ENCODE assay signal across 25 cellular contexts in the genomic region with DNA sequence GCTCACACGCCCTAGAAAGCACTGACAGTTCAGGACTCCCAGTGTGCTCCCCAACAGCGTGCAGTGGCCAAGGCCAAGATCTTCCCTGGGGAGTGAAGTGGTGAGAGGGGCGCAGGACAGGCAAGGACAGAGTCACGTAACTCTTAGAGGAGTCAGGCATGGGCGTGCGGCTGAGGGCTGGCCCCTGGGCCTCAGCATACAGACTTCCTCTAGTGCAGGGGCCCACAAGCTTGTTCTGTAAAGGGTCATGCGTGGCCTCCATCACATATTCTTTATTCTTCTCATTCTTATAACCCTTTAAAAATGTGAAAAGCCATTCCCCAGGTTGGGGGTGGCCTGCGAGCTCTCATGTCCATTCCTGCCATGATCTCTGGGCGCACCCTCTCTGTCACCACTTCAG. TPM values are rescaled to one million over a fixed set of nuclear protein-coding genes. Genes with fewer than 3 reads are reported as not detected.
DNase-seq lines count a peak whose midpoint lies in the region; ATAC-seq and TF ChIP-seq lines count a peak whose summit lies in the region.
"Had no signal": no experiment of that assay in that cellular context is flagged by ENCODE, and none has a peak within 500 bp of the region (broad histone marks: within the 10 kb centered on the region; RNA-seq: fewer than 3 reads in every experiment).

No MANE protein-coding gene starts in this region.

- H3K4me3 Mint-ChIP-seq in HFFc6 (no peak overlapping the region), nephron progenitor cell (no peak overlapping the region)
- no peak overlapping the region for H3K4me3 Mint-ChIP-seq in effector memory CD8-positive, alpha-beta T cell

- peaks cover 6% of the 10 kb centered on the region for H3K4me1 ChIP-seq in cardiac muscle cell (ENCODE audit: low read depth)

- H3K27ac Mint-ChIP-seq in HFFc6: peak overlapping the region; percentile 85
- H3K27ac Mint-ChIP-seq in effector memory CD8-positive, alpha-beta T cell: peak overlapping the region; percentile 75 to 99
- H3K27ac Mint-ChIP-seq in nephron progenitor cell: no peak overlapping the region

- no peak for ATAC-seq in left cardiac atrium
- no peak for ATAC-seq in effector memory CD8-positive, alpha-beta T cell (replicated peaks)
- ATAC-seq: heart left ventricle, Right ventricle myocardium inferior, sciatic nerve had no signal

- H3K4me3 ChIP-seq in cardiac muscle cell: no peak overlapping the region
- H3K4me3 ChIP-seq: ascending aorta, heart left ventricle, stomach, tibial nerve had no signal

- no peaks in the 10 kb centered on the region for H3K9me3 ChIP-seq in cardiac muscle cell (ENCODE audit: low read depth)
- H3K9me3 ChIP-seq: ascending aorta, heart left ventricle, stomach, tibial nerve had no signal

- peaks cover 36% of the 10 kb centered on the region for H3K4me1 Mint-ChIP-seq in HFFc6 (ENCODE audit: low read depth)
- peaks cover 8 to 19% of the 10 kb centered on the region in 2 donors for H3K4me1 Mint-ChIP-seq in effector memory CD8-positive, alpha-beta T cell (ENCODE audit: low read depth in 2 of 2)
- H3K4me1 Mint-ChIP-seq in nephron progenitor cell: peaks cover 9% of the 10 kb centered on the region

- in situ Hi-C loops in GM13977 (cut with MboI; ENCODE audit: low pct_unique_long_range_greater_than_20kb, low sequenced_read_pairs, unreplicated experiment): no loop called here

- peaks cover 15% of the 10 kb centered on the region for H3K36me3 ChIP-seq in cardiac muscle cell

- intact Hi-C loops in left cardiac atrium (cut with DNase I): no loop called here
- intact Hi-C loops in posterior vena cava (cut with DNase I): no loop called here

- H3K27me3 ChIP-seq in cardiac muscle cell: no peaks in the 10 kb centered on the region
- H3K27me3 ChIP-seq: ascending aorta, heart left ventricle, stomach, tibial nerve had no signal

- H3K9me3 Mint-ChIP-seq in HFFc6: no peaks in the 10 kb centered on the region
- H3K9me3 Mint-ChIP-seq in effector memory CD8-positive, alpha-beta T cell: no peaks in the 10 kb centered on the region
- H3K9me3 Mint-ChIP-seq in nephron progenitor cell: no peaks in the 10 kb centered on the region

- TF ChIP-seq CTCF in cardiac muscle cell (IDR thresholded peaks at IDR 0.05; ENCODE audit: low read depth, low read length) (no peak), HFFc6 (IDR thresholded peaks at IDR 0.05) (no peak), nephron progenitor cell (IDR thresholded peaks at IDR 0.05) (no peak), GM13977 (IDR thresholded peaks at IDR 0.05; ENCODE audit: extremely low read depth, insufficient read depth, missing control alignments) (no peak)

- no peak for DNase-seq in cardiac muscle cell (ENCODE audit: low read depth in 1 of 2, low spot score in 1 of 2)
- DNase-seq in left cardiac atrium: no peak
- no peak for DNase-seq in HFFc6
- no peak for DNase-seq in effector memory CD8-positive, alpha-beta T cell
- DNase-seq in posterior vena cava (ENCODE audit: low spot score): peak; percentile 62
- no peak for DNase-seq in nephron progenitor cell
- DNase-seq in NCI-H510A treated with DMSO at 0.1 percent for 48 hours (lab: John Stamatoyannopoulos, UW): no peak
- no peak for DNase-seq in GM13977 (ENCODE audit: low spot score)
- DNase-seq: activated CD4-positive, alpha-beta T cell treated with anti-CD3 and anti-CD28 coated beads, Interleukin-2, amount 50 U/mL, for 4 hours; activated naive CD4-positive, alpha-beta T cell; C1 segment of cervical spinal cord; cerebellar nuclear complex; DMS 273 treated with DMSO at 0.1 percent for 48 hours; erythroblast; midbrain; NCI-H1105 treated with DMSO at 0.1 percent for 48 hours; NCI-H2029 treated with DMSO at 0.1 percent for 48 hours; NCI-H345; stomach; T-helper 9 cell had no signal

- H3K27me3 Mint-ChIP-seq in HFFc6 (ENCODE audit: insufficient read depth) (peaks cover 5% of the 10 kb centered on the region), nephron progenitor cell (ENCODE audit: low read depth, poor library complexity) (no peaks in the 10 kb centered on the region)
- H3K27me3 Mint-ChIP-seq in effector memory CD8-positive, alpha-beta T cell: no peaks in the 10 kb centered on the region

- H3K27ac ChIP-seq in cardiac muscle cell: peak overlapping the region; percentile 16
- H3K27ac ChIP-seq: heart left ventricle, stomach, tibial nerve had no signal

- peaks cover 34% of the 10 kb centered on the region for H3K36me3 Mint-ChIP-seq in HFFc6 (ENCODE audit: low read depth)
- H3K36me3 Mint-ChIP-seq in effector memory CD8-positive, alpha-beta T cell (ENCODE audit: insufficient read depth): peaks cover 40% of the 10 kb centered on the region
- H3K36me3 Mint-ChIP-seq in nephron progenitor cell (ENCODE audit: low read depth): peaks cover 48% of the 10 kb centered on the region

RNA-seq across cellular contexts. Expression of a gene that starts 25.2 kb away (rescaled TPM):
- total RNA-seq in cardiac muscle cell (21.5 and 30.8 TPM in 2 replicates), left cardiac atrium (10 to 100 TPM; 50.1 to 95.3 TPM), posterior vena cava (100 to 1,000 TPM; 107 to 115 TPM)
- 21.7 and 27.4 TPM in 2 replicates for polyA plus RNA-seq in cardiac muscle cell
- total RNA-seq in HFFc6 (2021; fragmentation: NEBNext Ultra II Directional; extraction: Animal tissue kit (Norgen Biotek cat#: 25700)): 10 to 100 TPM; 73.3 to 90.8 (median 80.7) TPM

RNA-seq across cellular contexts. Expression of a gene that starts 25.4 kb away (rescaled TPM):
- total RNA-seq in cardiac muscle cell (16.0 and 21.6 TPM in 2 replicates), left cardiac atrium (10 to 100 TPM; 21.8 to 25.9 TPM), posterior vena cava (1 to 10 TPM; 7.9 TPM)
- polyA plus RNA-seq in cardiac muscle cell: 27.8 and 31.0 TPM in 2 replicates
- total RNA-seq in HFFc6 (2021; fragmentation: NEBNext Ultra II Directional; extraction: Animal tissue kit (Norgen Biotek cat#: 25700)): 10 to 100 TPM in 3 of 6 experiments, 1 to 10 TPM in 3; 9.4 to 12.0 (median 10.1) TPM

RNA-seq across cellular contexts. Expression of a gene that starts 28.3 kb away (rescaled TPM):
- total RNA-seq in cardiac muscle cell (29.0 and 37.7 TPM in 2 replicates), left cardiac atrium (10 to 100 TPM; 10.6 to 15.0 TPM), posterior vena cava (10 to 100 TPM; 19.8 to 24.0 TPM)
- 26.6 and 38.8 TPM in 2 replicates for polyA plus RNA-seq in cardiac muscle cell
- 10 to 100 TPM; 38.7 to 40.3 (median 39.5) TPM for total RNA-seq in HFFc6 (2021; fragmentation: NEBNext Ultra II Directional; extraction: Animal tissue kit (Norgen Biotek cat#: 25700))

RNA-seq across cellular contexts. Expression of a gene that starts 28.5 kb away (rescaled TPM):
- total RNA-seq in cardiac muscle cell (5.9 and 11.2 TPM in 2 replicates), left cardiac atrium (10 to 100 TPM; 15.8 to 17.5 TPM), posterior vena cava (10 to 100 TPM in 1 of 2 donors, 1 to 10 TPM in 1; 9.3 to 10.2 TPM)
- polyA plus RNA-seq in cardiac muscle cell: 27.2 and 32.2 TPM in 2 replicates
- total RNA-seq in HFFc6 (2021; fragmentation: NEBNext Ultra II Directional; extraction: Animal tissue kit (Norgen Biotek cat#: 25700)): 10 to 100 TPM; 15.5 to 21.1 (median 18.7) TPM
